Comparison of ENCODE assay signal across 8 cellular contexts in the genomic region with DNA sequence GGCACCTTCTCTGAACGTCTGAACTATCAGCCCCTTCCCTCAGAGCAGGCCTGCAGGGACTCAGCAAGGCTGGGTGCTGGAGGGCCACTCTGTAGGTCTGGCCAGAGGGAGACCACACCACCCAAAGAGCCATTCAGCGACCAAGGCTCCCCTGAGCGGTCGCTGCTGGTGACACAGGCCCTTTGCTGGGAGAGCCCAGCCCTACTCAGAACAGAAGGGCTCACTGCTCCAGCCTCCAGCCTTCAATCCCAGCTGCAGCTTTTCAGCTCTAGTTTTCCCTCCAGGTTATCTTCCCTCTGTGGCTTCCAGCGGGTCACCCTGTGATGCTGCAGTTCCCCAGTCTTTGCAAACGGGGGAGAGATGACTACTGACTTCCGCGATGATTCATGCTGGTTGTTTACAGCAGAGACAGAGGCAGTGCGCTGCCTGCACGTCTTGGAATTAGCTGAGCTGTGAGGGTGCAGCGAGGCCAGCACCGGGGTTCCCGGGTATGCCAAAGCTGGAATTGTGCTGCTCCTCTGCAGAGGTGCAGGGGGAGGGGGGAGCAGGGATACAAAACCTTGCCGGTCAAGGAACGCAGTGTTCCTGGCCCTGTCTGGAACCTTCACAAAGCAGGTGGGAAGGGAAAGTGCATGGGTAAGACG.
A peak's percentile ranks its signal among the peaks of the same experiment; 100 is the strongest.
DNase-seq lines count a peak whose midpoint lies in the region; ATAC-seq lines count a peak whose summit lies in the region.

No MANE protein-coding gene starts in this region.

- peak overlapping the region; percentile 67 for H3K4me3 Mint-ChIP-seq in activated T-helper 1 cell treated with anti-CD3 and anti-CD28 coated beads, Interleukin-12 subunit alpha, Interleukin-12 subunit beta, Interleukin-2, Interleukin-4 antibody, amounts not matched to agents 30 ng/mL and 10 ng/mL and 1 ng/mL, durations not matched to agents 14 hours and 24 hours and 36 hours

- peaks cover 13% of the 10 kb centered on the region for H3K27me3 Mint-ChIP-seq in activated T-helper 1 cell treated with anti-CD3 and anti-CD28 coated beads, Interleukin-12 subunit alpha, Interleukin-12 subunit beta, Interleukin-2, Interleukin-4 antibody, amounts not matched to agents 30 ng/mL and 10 ng/mL and 1 ng/mL, durations not matched to agents 14 hours and 24 hours and 36 hours (ENCODE audit: insufficient read depth)

- ATAC-seq in Right ventricle myocardium inferior = peak; percentile 49
- ATAC-seq in GM19395 (IDR thresholded peaks at IDR 0.05; ENCODE audit: unreplicated experiment) = no peak

- DNase-seq in COLO668 (lab: John Stamatoyannopoulos, UW; ENCODE audit: unreplicated experiment) (peak; percentile 4), NCI-H2227 treated with DMSO at 0.1 percent for 48 hours (lab: John Stamatoyannopoulos, UW) (peak; percentile 33), Right ventricle myocardium inferior (ENCODE audit: missing footprints) (peak; percentile 84), pons (ENCODE audit: low spot score) (peak; percentile 61), NCI-H1436 treated with DMSO at 0.1 percent for 48 hours (lab: John Stamatoyannopoulos, UW) (no peak), NCI-H526 treated with DMSO at 0.1 percent for 48 hours (lab: John Stamatoyannopoulos, UW) (no peak)
- DNase-seq in activated T-helper 1 cell treated with anti-CD3 and anti-CD28 coated beads, Interleukin-12 subunit alpha, Interleukin-12 subunit beta, Interleukin-2, Interleukin-4 antibody, amounts not matched to agents 30 ng/mL and 10 ng/mL and 1 ng/mL, durations not matched to agents 14 hours and 24 hours and 36 hours (ENCODE audit: low spot score) = peak; percentile 42

- H3K36me3 Mint-ChIP-seq in activated T-helper 1 cell treated with anti-CD3 and anti-CD28 coated beads, Interleukin-12 subunit alpha, Interleukin-12 subunit beta, Interleukin-2, Interleukin-4 antibody, amounts not matched to agents 30 ng/mL and 10 ng/mL and 1 ng/mL, durations not matched to agents 14 hours and 24 hours and 36 hours (ENCODE audit: low read depth) = no peaks in the 10 kb centered on the region

- peaks cover 30% of the 10 kb centered on the region for H3K4me1 Mint-ChIP-seq in activated T-helper 1 cell treated with anti-CD3 and anti-CD28 coated beads, Interleukin-12 subunit alpha, Interleukin-12 subunit beta, Interleukin-2, Interleukin-4 antibody, amounts not matched to agents 30 ng/mL and 10 ng/mL and 1 ng/mL, durations not matched to agents 14 hours and 24 hours and 36 hours (ENCODE audit: low read depth)

- H3K9me3 Mint-ChIP-seq in activated T-helper 1 cell treated with anti-CD3 and anti-CD28 coated beads, Interleukin-12 subunit alpha, Interleukin-12 subunit beta, Interleukin-2, Interleukin-4 antibody, amounts not matched to agents 30 ng/mL and 10 ng/mL and 1 ng/mL, durations not matched to agents 14 hours and 24 hours and 36 hours = no peaks in the 10 kb centered on the region

- H3K27ac Mint-ChIP-seq in activated T-helper 1 cell treated with anti-CD3 and anti-CD28 coated beads, Interleukin-12 subunit alpha, Interleukin-12 subunit beta, Interleukin-2, Interleukin-4 antibody, amounts not matched to agents 30 ng/mL and 10 ng/mL and 1 ng/mL, durations not matched to agents 14 hours and 24 hours and 36 hours = peak overlapping the region; percentile 61

- intact Hi-C loops in activated T-helper 1 cell treated with anti-CD3 and anti-CD28 coated beads, Interleukin-12 subunit alpha, Interleukin-12 subunit beta, Interleukin-2, Interleukin-4 antibody, amounts not matched to agents 30 ng/mL and 10 ng/mL and 1 ng/mL, durations not matched to agents 14 hours and 24 hours and 36 hours (cut with micrococcal nuclease) = loop anchor here (1.0 to 5.0 kb wide), 4 partner anchors 49 to 357 kb away; partner anchors contain the start of gene RREB1
- intact Hi-C loops in Right ventricle myocardium inferior (cut with DNase I) = loop anchor here (5.0 kb wide), 2 partner anchors 77 to 142 kb away; no protein-coding TSS in a partner anchor

Comparison
In these comparisons a context has a peak if more than half of its experiments do, and no peak if none do; other contexts are left out.
1. DNase-seq: peak in COLO668 (single experiment), NCI-H2227 treated with DMSO at 0.1 percent for 48 hours (single experiment), activated T-helper 1 cell treated with anti-CD3 and anti-CD28 coated beads, Interleukin-12 subunit alpha, Interleukin-12 subunit beta, Interleukin-2, Interleukin-4 antibody, amounts not matched to agents 30 ng/mL and 10 ng/mL and 1 ng/mL, durations not matched to agents 14 hours and 24 hours and 36 hours (single experiment), Right ventricle myocardium inferior (single experiment) and pons (single experiment); none in NCI-H1436 treated with DMSO at 0.1 percent for 48 hours (single experiment) and NCI-H526 treated with DMSO at 0.1 percent for 48 hours (single experiment).